9 cellular contexts compared by ENCODE assay signal in the genomic region with DNA sequence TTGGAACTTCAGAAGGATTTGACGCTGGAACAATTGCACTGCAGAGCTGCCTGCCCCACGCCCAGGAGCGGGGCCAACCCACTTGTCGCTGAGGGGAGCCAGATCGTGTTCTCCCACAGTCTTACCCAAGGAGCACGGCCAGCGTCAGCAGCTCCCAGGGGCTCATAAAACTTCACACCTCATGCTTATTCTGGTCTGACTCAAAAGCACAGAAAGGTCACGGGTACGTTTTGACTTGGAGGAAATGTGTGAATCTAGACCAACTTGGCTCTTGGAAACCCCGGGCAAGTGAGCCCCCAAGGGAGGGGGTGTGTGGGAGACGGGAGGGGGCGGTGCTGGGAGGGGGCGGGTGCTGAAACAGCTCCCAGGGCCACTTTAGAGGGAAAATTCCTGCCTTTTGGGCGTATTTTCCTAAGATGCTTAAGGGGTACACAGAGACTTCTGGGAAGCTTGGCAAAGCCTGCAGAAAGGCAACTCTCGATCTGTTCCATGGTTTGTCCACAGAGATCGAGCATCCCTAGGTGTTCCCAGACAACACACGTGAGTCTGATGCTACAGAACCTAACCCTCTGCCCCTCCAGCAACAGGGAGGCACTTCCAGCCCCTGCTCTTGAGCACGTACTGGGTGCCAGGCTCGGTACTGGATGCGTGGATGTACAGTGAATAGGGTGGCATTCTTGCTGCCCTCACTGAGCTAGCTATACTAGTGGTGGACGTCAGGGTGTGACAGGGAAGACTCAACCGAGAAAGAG.
DNase-seq lines count a peak whose midpoint lies in the region; ATAC-seq and TF ChIP-seq lines count a peak whose summit lies in the region.
"Had no signal": no experiment of that assay in that cellular context is flagged by ENCODE, and none has a peak within 500 bp of the region (broad histone marks: within the 10 kb centered on the region; RNA-seq: fewer than 3 reads in every experiment).

No MANE protein-coding gene starts in this region.

- H3K4me3 ChIP-seq in PC-3 (ENCODE audit: low read length) (no peak overlapping the region), brain microvascular endothelial cell (ENCODE audit: low read depth, low read length) (no peak overlapping the region), muscle layer of colon (ENCODE audit: low read depth in 1 of 2, low read length in 2 of 2) (peak overlapping the region in 1 of 2 donors; percentile 49), spleen (no peak overlapping the region)

- BruUV-seq in PC-3 (replicated peaks; lab: Mats Ljungman, UMichigan), result no TSS peak

- DNase-seq in PC-3, result peak; percentile 47
- peak; percentile 81 for DNase-seq in brain microvascular endothelial cell
- DNase-seq in stimulated activated naive CD8-positive, alpha-beta T cell treated with anti-CD3 and anti-CD28 coated beads, Interleukin-15, Interleukin-2, amounts not matched to agents 100 U/mL and 50 U/mL, for 24 hours, result peak; percentile 80
- no peak for DNase-seq in MV-4-11 (lab: John Stamatoyannopoulos, UW)
- DNase-seq in NCI-H146 treated with DMSO at 0.1 percent for 48 hours (lab: John Stamatoyannopoulos, UW; ENCODE audit: unreplicated experiment), result no peak
- no peak for DNase-seq in spleen
- DNase-seq: cortex of kidney had no signal

- no peak for TF ChIP-seq POLR2A in spleen (IDR thresholded peaks at IDR 0.05)

- H3K9ac ChIP-seq in PC-3 (ENCODE audit: low read length) (no peak overlapping the region; the same call in 1 of the 2 replicates), muscle layer of colon (ENCODE audit: low read length) (peak overlapping the region; percentile 26)

- H3K27me3 ChIP-seq in PC-3 (ENCODE audit: low read length), result no peaks in the 10 kb centered on the region
- no peaks in the 10 kb centered on the region for H3K27me3 ChIP-seq in brain microvascular endothelial cell (replicated peaks)
- H3K27me3 ChIP-seq in muscle layer of colon (ENCODE audit: control insufficient read depth in 1 of 2, insufficient read depth in 2 of 2, low read length in 2 of 2), result no peaks in the 10 kb centered on the region
- H3K27me3 ChIP-seq in spleen (replicated peaks in 1 of 7), result no peaks in the 10 kb centered on the region

- TF ChIP-seq CTCF in PC-3 (conservative IDR thresholded peaks at IDR 0.05; ENCODE audit: low read depth, low read length) (no peak), brain microvascular endothelial cell (IDR thresholded peaks at IDR 0.05; ENCODE audit: low read depth, low read length, missing control alignments) (no peak), spleen (IDR thresholded peaks at IDR 0.05 in 8 of 11, conservative IDR thresholded peaks at IDR 0.05 in 3 of 11) (no peak)

- no peaks in the 10 kb centered on the region for H3K79me2 ChIP-seq in PC-3 (ENCODE audit: low read length)

- H3K36me3 ChIP-seq in PC-3 (ENCODE audit: low read depth, low read length) (no peaks in the 10 kb centered on the region), brain microvascular endothelial cell (replicated peaks) (no peaks in the 10 kb centered on the region), muscle layer of colon (ENCODE audit: insufficient read depth, low read length) (no peaks in the 10 kb centered on the region), spleen (no peaks in the 10 kb centered on the region)

- H3K9me2 ChIP-seq in PC-3 (replicated peaks; ENCODE audit: low read length), result no peaks in the 10 kb centered on the region

- CTCF ChIA-PET in PC-3 (lab: Charles Lee), result interaction anchor here (0.5 kb wide), 1 partner anchor 97 kb away, joined by 3 read pairs; no protein-coding TSS in a partner anchor

- ATAC-seq in PC-3 (peak; percentile 95), HG02763 (IDR thresholded peaks at IDR 0.05; ENCODE audit: unreplicated experiment) (no peak)
- peak; percentile 98 for ATAC-seq in stimulated activated naive CD8-positive, alpha-beta T cell treated with anti-CD3 and anti-CD28 coated beads, Interleukin-15, Interleukin-2, amounts not matched to agents 100 U/mL and 50 U/mL, for 24 hours

- H3K27ac ChIP-seq in PC-3 (ENCODE audit: low read length) (peak overlapping the region; percentile 28), brain microvascular endothelial cell (no peak overlapping the region), muscle layer of colon (ENCODE audit: low read depth, low read length) (peak overlapping the region; percentile 67), spleen (peak overlapping the region in 1 of 8 donors; percentile 13)

- peaks cover 9% of the 10 kb centered on the region for H3K4me1 ChIP-seq in PC-3 (ENCODE audit: insufficient read depth, low read length)
- peaks cover 14% of the 10 kb centered on the region for H3K4me1 ChIP-seq in muscle layer of colon (ENCODE audit: insufficient read depth, low read length)
- peaks cover 0 to 11% (median 0%) of the 10 kb centered on the region in 6 donors for H3K4me1 ChIP-seq in spleen

- POLR2A ChIA-PET in PC-3 (lab: Charles Lee; ENCODE audit: unreplicated experiment), result no interaction called here

- H4K20me1 ChIP-seq in PC-3 (ENCODE audit: low read length), result no peaks in the 10 kb centered on the region

- intact Hi-C loops in PC-3 (cut with micrococcal nuclease) (no loop called here), spleen (cut with DNase I; ENCODE audit: low total_unique reads) (no loop called here)

- in situ Hi-C loops in brain microvascular endothelial cell (cut with HindIII; ENCODE audit: low pct_ligation_motif_present, low sequenced_read_pairs), result no loop called here

- no peaks in the 10 kb centered on the region for H3F3A ChIP-seq in PC-3 (ENCODE audit: low read length, unreplicated experiment)

- peak overlapping the region; percentile 50 for H3K4me2 ChIP-seq in PC-3 (ENCODE audit: low read length)

- 0 out of 2 replicates have a peak overlapping the region, but pooled peaks have one; percentile 33 for H2AFZ ChIP-seq in PC-3 (ENCODE audit: low read length)

- H3K9me3 ChIP-seq in PC-3 (ENCODE audit: low read length), result no peaks in the 10 kb centered on the region
- no peaks in the 10 kb centered on the region for H3K9me3 ChIP-seq in muscle layer of colon (ENCODE audit: low read length)
- H3K9me3 ChIP-seq in spleen, result no peaks in the 10 kb centered on the region

- 43 to 73% (median 61%) methylated on average over 21 to 22 of the region's 22 CpGs for WGBS in spleen, 5 donors

Comparison
In these comparisons a context has a peak if more than half of its experiments do, and no peak if none do; other contexts are left out.
1. DNase-seq: peak in PC-3 (single experiment), brain microvascular endothelial cell (single experiment) and stimulated activated naive CD8-positive, alpha-beta T cell treated with anti-CD3 and anti-CD28 coated beads, Interleukin-15, Interleukin-2, amounts not matched to agents 100 U/mL and 50 U/mL, for 24 hours (single experiment); none in MV-4-11 (single experiment), NCI-H146 treated with DMSO at 0.1 percent for 48 hours (single experiment) and spleen (single experiment).